11 cellular contexts compared by ENCODE assay signal in the genomic region with DNA sequence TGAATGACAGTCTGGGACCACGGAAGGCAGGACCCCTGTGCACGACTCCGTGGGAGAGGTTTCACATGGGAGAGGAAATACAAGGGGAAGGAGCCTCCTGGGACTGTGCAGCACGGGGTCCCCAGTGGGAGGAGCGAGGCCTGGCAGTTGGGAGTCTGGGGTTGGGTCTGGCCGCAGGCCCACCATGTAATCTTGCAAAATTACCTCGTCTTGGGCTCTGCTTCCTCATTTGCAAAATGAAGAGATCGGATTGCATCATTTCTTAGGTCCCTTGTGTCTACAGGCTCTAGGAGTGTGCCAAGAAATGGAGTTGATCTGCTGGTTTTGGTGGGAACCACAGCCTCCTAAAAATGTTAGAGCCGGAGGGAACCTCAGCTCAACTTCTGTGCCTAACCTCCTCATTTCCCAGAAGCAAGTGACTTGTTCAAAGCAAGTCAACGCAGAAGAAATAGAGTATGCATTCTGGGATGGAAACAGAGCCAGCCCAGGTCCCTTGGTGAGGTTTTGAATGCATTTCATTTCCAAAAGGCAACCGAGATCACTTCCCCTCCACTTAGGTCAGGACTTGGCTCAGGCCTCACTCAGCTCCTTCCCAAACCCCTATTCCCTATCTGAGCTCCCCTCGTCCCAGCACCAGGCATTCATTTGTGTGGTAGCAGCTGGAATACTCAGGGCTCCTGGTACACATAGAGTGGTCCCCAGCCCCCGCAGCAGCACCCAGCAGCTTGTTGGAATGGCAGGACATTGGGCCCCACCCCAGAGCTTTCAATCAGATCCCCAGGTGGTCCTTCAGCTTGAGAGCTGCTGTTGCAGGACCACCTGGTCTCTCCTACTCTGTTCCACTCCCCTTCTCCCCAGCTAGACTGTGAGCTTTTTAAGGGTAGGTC.
A peak's percentile ranks its signal among the peaks of the same experiment; 100 is the strongest.
DNase-seq lines count a peak whose midpoint lies in the region; ATAC-seq, FAIRE-seq and TF ChIP-seq lines count a peak whose summit lies in the region.
"Had no signal": no experiment of that assay in that cellular context is flagged by ENCODE, and none has a peak within 500 bp of the region (broad histone marks: within the 10 kb centered on the region; RNA-seq: fewer than 3 reads in every experiment).

No MANE protein-coding gene starts in this region.

- no peak overlapping the region; the same call in 1 of the 2 replicates for H3K27ac Mint-ChIP-seq in GM23338

- H4K20me1 ChIP-seq in GM23338 (replicated peaks; ENCODE audit: insufficient read depth), result no peaks in the 10 kb centered on the region

- no peaks in the 10 kb centered on the region for H3F3A ChIP-seq in GM23338 (replicated peaks; ENCODE audit: low read depth)

- H3K4me1 Mint-ChIP-seq in GM23338, result peaks cover 21% of the 10 kb centered on the region

- no peaks in the 10 kb centered on the region for H3K36me3 ChIP-seq in GM23338 (ENCODE audit: insufficient read depth)

- H3K27me3 Mint-ChIP-seq in GM23338 (ENCODE audit: insufficient read depth, low read depth, poor library complexity), result peaks cover 1% of the 10 kb centered on the region

- ATAC-seq in GM23338 (no peak), sciatic nerve (peak; percentile 95)
- ATAC-seq: HCT116 had no signal

- H3K9me2 ChIP-seq in GM23338 (ENCODE audit: insufficient read depth), result no peaks in the 10 kb centered on the region

- H3K4me2 ChIP-seq in GM23338, result no peak overlapping the region

- DNase-seq in GM23338 (ENCODE audit: low spot score) (no peak), OCI-M1 (lab: John Stamatoyannopoulos, UW) (peak; percentile 87), fibroblast of the aortic adventitia (ENCODE audit: low read depth) (peak; percentile 90), sciatic nerve (ENCODE audit: low spot score) (peak; percentile 77), kidney tubule cell (ENCODE audit: low spot score) (no peak), inferior parietal cortex (ENCODE audit: extremely low spot score) (no peak), RCC 7860 (ENCODE audit: low spot score) (no peak), NCI-H2227 (lab: John Stamatoyannopoulos, UW; ENCODE audit: unreplicated experiment) (no peak)
- DNase-seq: activated CD4-positive, alpha-beta T cell treated with anti-CD3 and anti-CD28 coated beads for 4 hours; NCI-H187 had no signal

- H3K4me1 ChIP-seq in GM23338 (ENCODE audit: insufficient read depth), result peaks cover 8% of the 10 kb centered on the region

- H2AFZ ChIP-seq in GM23338, result peak overlapping the region; percentile 63; the same call in 1 of the 2 replicates

- FAIRE-seq in RCC 7860 (lab: Jason Lieb, UNC), result no peak

- H3K4me3 Mint-ChIP-seq in GM23338, result no peak overlapping the region

- no peaks in the 10 kb centered on the region for H3K27me3 ChIP-seq in GM23338 (ENCODE audit: insufficient read depth)

- no peaks in the 10 kb centered on the region for H3K79me2 ChIP-seq in GM23338 (replicated peaks; ENCODE audit: insufficient read depth)

- H3K36me3 Mint-ChIP-seq in GM23338 (ENCODE audit: low read depth), result no peaks in the 10 kb centered on the region

- peaks cover 3% of the 10 kb centered on the region; the same call in 1 of the 3 replicates for H3K9me3 Mint-ChIP-seq in GM23338

- TF ChIP-seq CTCF in GM23338 (conservative IDR thresholded peaks at IDR 0.05; ENCODE audit: low read depth in 2 of 2) (no peak), fibroblast of the aortic adventitia (IDR thresholded peaks at IDR 0.05; ENCODE audit: insufficient read depth, low read length) (no peak)

- intact Hi-C loops in sciatic nerve (cut with DNase I), result no loop called here

- H3K4me3 ChIP-seq in GM23338 (no peak overlapping the region), fibroblast of the aortic adventitia (ENCODE audit: low read depth, low read length) (no peak overlapping the region)

- H3K27ac ChIP-seq in GM23338 (ENCODE audit: low read depth), result no peak overlapping the region

TF ChIP-seq in GM23338, 12 proteins besides CTCF, POLR2A, EP300 and RAD21 (continues in another document):
- TF ChIP-seq, protein P1, sequence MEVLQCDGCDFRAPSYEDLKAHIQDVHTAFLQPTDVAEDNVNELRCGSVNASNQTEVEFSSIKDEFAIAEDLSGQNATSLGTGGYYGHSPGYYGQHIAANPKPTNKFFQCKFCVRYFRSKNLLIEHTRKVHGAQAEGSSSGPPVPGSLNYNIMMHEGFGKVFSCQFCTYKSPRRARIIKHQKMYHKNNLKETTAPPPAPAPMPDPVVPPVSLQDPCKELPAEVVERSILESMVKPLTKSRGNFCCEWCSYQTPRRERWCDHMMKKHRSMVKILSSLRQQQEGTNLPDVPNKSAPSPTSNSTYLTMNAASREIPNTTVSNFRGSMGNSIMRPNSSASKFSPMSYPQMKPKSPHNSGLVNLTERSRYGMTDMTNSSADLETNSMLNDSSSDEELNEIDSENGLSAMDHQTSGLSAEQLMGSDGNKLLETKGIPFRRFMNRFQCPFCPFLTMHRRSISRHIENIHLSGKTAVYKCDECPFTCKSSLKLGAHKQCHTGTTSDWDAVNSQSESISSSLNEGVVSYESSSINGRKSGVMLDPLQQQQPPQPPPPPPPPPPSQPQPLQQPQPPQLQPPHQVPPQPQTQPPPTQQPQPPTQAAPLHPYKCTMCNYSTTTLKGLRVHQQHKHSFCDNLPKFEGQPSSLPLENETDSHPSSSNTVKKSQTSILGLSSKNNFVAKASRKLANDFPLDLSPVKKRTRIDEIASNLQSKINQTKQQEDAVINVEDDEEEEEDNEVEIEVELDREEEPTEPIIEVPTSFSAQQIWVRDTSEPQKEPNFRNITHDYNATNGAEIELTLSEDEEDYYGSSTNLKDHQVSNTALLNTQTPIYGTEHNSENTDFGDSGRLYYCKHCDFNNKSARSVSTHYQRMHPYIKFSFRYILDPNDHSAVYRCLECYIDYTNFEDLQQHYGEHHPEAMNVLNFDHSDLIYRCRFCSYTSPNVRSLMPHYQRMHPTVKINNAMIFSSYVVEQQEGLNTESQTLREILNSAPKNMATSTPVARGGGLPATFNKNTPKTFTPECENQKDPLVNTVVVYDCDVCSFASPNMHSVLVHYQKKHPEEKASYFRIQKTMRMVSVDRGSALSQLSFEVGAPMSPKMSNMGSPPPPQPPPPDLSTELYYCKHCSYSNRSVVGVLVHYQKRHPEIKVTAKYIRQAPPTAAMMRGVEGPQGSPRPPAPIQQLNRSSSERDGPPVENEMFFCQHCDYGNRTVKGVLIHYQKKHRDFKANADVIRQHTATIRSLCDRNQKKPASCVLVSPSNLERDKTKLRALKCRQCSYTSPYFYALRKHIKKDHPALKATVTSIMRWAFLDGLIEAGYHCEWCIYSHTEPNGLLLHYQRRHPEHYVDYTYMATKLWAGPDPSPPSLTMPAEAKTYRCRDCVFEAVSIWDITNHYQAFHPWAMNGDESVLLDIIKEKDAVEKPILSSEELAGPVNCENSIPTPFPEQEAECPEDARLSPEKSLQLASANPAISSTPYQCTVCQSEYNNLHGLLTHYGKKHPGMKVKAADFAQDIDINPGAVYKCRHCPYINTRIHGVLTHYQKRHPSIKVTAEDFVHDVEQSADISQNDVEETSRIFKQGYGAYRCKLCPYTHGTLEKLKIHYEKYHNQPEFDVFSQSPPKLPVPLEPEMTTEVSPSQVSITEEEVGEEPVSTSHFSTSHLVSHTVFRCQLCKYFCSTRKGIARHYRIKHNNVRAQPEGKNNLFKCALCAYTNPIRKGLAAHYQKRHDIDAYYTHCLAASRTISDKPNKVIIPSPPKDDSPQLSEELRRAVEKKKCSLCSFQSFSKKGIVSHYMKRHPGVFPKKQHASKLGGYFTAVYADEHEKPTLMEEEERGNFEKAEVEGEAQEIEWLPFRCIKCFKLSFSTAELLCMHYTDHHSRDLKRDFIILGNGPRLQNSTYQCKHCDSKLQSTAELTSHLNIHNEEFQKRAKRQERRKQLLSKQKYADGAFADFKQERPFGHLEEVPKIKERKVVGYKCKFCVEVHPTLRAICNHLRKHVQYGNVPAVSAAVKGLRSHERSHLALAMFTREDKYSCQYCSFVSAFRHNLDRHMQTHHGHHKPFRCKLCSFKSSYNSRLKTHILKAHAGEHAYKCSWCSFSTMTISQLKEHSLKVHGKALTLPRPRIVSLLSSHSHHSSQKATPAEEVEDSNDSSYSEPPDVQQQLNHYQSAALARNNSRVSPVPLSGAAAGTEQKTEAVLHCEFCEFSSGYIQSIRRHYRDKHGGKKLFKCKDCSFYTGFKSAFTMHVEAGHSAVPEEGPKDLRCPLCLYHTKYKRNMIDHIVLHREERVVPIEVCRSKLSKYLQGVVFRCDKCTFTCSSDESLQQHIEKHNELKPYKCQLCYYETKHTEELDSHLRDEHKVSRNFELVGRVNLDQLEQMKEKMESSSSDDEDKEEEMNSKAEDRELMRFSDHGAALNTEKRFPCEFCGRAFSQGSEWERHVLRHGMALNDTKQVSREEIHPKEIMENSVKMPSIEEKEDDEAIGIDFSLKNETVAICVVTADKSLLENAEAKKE (CRISPR knock-in tag; IDR thresholded peaks at IDR 0.05), result no peak
- no peak for TF ChIP-seq CREB1 (CRISPR knock-in tag; IDR thresholded peaks at IDR 0.05; ENCODE audit: low read depth)
- TF ChIP-seq JUNB (IDR thresholded peaks at IDR 0.05; ENCODE audit: unreplicated experiment), result no peak
- no peak for TF ChIP-seq STAT1 (IDR thresholded peaks at IDR 0.05; ENCODE audit: unreplicated experiment)
- TF ChIP-seq REST (IDR thresholded peaks at IDR 0.05; ENCODE audit: unreplicated experiment), result no peak
- no peak for TF ChIP-seq NANOG (IDR thresholded peaks at IDR 0.05; ENCODE audit: borderline replicate concordance)
- TF ChIP-seq EZH2phosphoT487 (IDR thresholded peaks at IDR 0.05; ENCODE audit: unreplicated experiment), result no peak

Comparison
In these comparisons a context has a peak if more than half of its experiments do, and no peak if none do; other contexts are left out.
1. DNase-seq: peak in OCI-M1 (single experiment), fibroblast of the aortic adventitia (single experiment) and sciatic nerve (single experiment); none in GM23338 (single experiment), kidney tubule cell (single experiment), inferior parietal cortex (single experiment), RCC 7860 (single experiment) and NCI-H2227 (single experiment).